Comparison of ENCODE assay signal across 23 cellular contexts in genomic region chr17:67026341-67026740, GRCh38. TPM values are rescaled to one million over a fixed set of nuclear protein-coding genes. Genes with fewer than 3 reads are reported as not detected.
DNase-seq lines count a peak whose midpoint lies in the region; ATAC-seq, FAIRE-seq and TF ChIP-seq lines count a peak whose summit lies in the region.
"Had no signal": no experiment of that assay in that cellular context is flagged by ENCODE, and none has a peak within 500 bp of the region (broad histone marks: within the 10 kb centered on the region; RNA-seq: fewer than 3 reads in every experiment).

No MANE protein-coding gene starts in this region.

- H2BK120ac ChIP-seq in trophoblast cell (ENCODE audit: insufficient read depth, low read length, poor library complexity): no peak overlapping the region

- no peaks in the 10 kb centered on the region for H3K79me1 ChIP-seq in trophoblast cell (ENCODE audit: low read length)

- no peak overlapping the region for H3K4me3 ChIP-seq in keratinocyte (ENCODE audit: control insufficient read depth in 2 of 3, extremely low read depth in 1 of 3, insufficient read depth in 2 of 3, low read depth in 1 of 3, low read length in 3 of 3)
- H3K4me3 ChIP-seq in trophoblast cell (ENCODE audit: low read depth, low read length): peak overlapping the region; percentile 43
- H3K4me3 ChIP-seq: BLaER1 had no signal

- H3K9me3 ChIP-seq in keratinocyte (ENCODE audit: control insufficient read depth, low read depth, low read length) (no peaks in the 10 kb centered on the region), trophoblast cell (ENCODE audit: insufficient read depth, low read depth, low read length) (no peaks in the 10 kb centered on the region)
- H3K9me3 ChIP-seq: BLaER1, SK-N-SH had no signal

- no peak overlapping the region for H2AK5ac ChIP-seq in trophoblast cell (ENCODE audit: low read length)

- no peak overlapping the region for H2BK12ac ChIP-seq in trophoblast cell (ENCODE audit: low read length)

- H3K14ac ChIP-seq in trophoblast cell (ENCODE audit: low read length): no peak overlapping the region

- H3K36me3 ChIP-seq in keratinocyte (ENCODE audit: control insufficient read depth in 2 of 2, extremely low read depth in 1 of 2, insufficient read depth in 2 of 2, low read length in 2 of 2) (no peaks in the 10 kb centered on the region), trophoblast cell (ENCODE audit: control insufficient read depth in 1 of 2, insufficient read depth in 2 of 2, low read length in 2 of 2) (peaks cover 23 to 34% of the 10 kb centered on the region in 2 experiments)

- H3K4me1 ChIP-seq in keratinocyte (ENCODE audit: control insufficient read depth, extremely low read depth, insufficient read depth, low read length) (no peaks in the 10 kb centered on the region), trophoblast cell (ENCODE audit: control insufficient read depth in 1 of 2, insufficient read depth in 2 of 2, low read length in 2 of 2) (peaks cover 0 to 4% of the 10 kb centered on the region in 2 experiments)
- H3K4me1 ChIP-seq: BLaER1 had no signal

- H3K27me3 ChIP-seq in keratinocyte (ENCODE audit: control insufficient read depth, extremely low read depth, insufficient read depth, low read length): peaks cover 6% of the 10 kb centered on the region
- no peaks in the 10 kb centered on the region for H3K27me3 ChIP-seq in trophoblast cell (ENCODE audit: insufficient read depth, low read length)
- H3K27me3 ChIP-seq: BLaER1 had no signal

- FAIRE-seq in keratinocyte (lab: Jason Lieb, UNC): peak; percentile 32
- FAIRE-seq: A204.1 had no signal

- CTCF ChIA-PET in GM10248 (lab: Yijun Ruan, JAX): no interaction called here

- TF ChIP-seq CTCF in keratinocyte (optimal IDR thresholded peaks at IDR 0.05 in 1 of 3, IDR thresholded peaks at IDR 0.05 in 1 of 3, conservative IDR thresholded peaks at IDR 0.05 in 1 of 3; ENCODE audit: extremely low read depth in 1 of 3, insufficient read depth in 2 of 3, low read length in 3 of 3): no peak
- no peak for TF ChIP-seq CTCF in GM10248 (IDR thresholded peaks at IDR 0.05; ENCODE audit: control extremely low read depth, extremely low read depth, low read depth, missing control alignments)

- H4K8ac ChIP-seq in trophoblast cell (ENCODE audit: low read depth, low read length): no peak overlapping the region

- H3K4ac ChIP-seq in trophoblast cell (ENCODE audit: low read depth, low read length): no peak overlapping the region

- no peak overlapping the region for H4K91ac ChIP-seq in trophoblast cell (ENCODE audit: low read depth, low read length)

- DNase-seq in EH (ENCODE audit: low read depth) (peak; percentile 5), SW480 (ENCODE audit: low spot score) (peak; percentile 16), keratinocyte (ENCODE audit: low read depth, low spot score) (no peak), trophoblast cell (no peak), GM10248 (ENCODE audit: extremely low spot score) (no peak), substantia nigra (lab: John Stamatoyannopoulos, UW) (no peak)
- DNase-seq: CD4-positive, alpha-beta memory T cell; DMS153; GF-D8; H7; KBM-7; NCI-H1105 treated with DMSO at 0.1 percent for 48 hours; NCI-H1694 treated with DMSO at 0.1 percent for 48 hours; NCI-H226; NCI-H524; NCI-H82; RPMI8226; SHP77 treated with DMSO at 0.1 percent for 48 hours; SK-N-SH had no signal

- ATAC-seq in HG03045 (IDR thresholded peaks at IDR 0.05; ENCODE audit: unreplicated experiment): no peak
- no peak for ATAC-seq in GM19467 (IDR thresholded peaks at IDR 0.05; ENCODE audit: unreplicated experiment)

- no peak overlapping the region for H3K27ac ChIP-seq in keratinocyte (ENCODE audit: control insufficient read depth, insufficient read depth, low read length)
- H3K27ac ChIP-seq in trophoblast cell (ENCODE audit: low read depth, low read length): no peak overlapping the region
- no peak overlapping the region for H3K27ac ChIP-seq in substantia nigra (ENCODE audit: low read depth, low read length, poor library complexity, severe bottlenecking)
- H3K27ac ChIP-seq: BLaER1 had no signal

- H3K9ac ChIP-seq in keratinocyte (ENCODE audit: control insufficient read depth, extremely low read depth, insufficient read depth, low read length): no peak overlapping the region
- peak overlapping the region; percentile 7 for H3K9ac ChIP-seq in trophoblast cell (ENCODE audit: low read length)
- H3K9ac ChIP-seq: BLaER1, SK-N-SH had no signal

- H3K4me2 ChIP-seq in keratinocyte (ENCODE audit: control insufficient read depth, extremely low read depth, insufficient read depth, low read depth, low read length) (no peak overlapping the region), trophoblast cell (ENCODE audit: low read length) (no peak overlapping the region)
- H3K4me2 ChIP-seq: BLaER1, SK-N-SH had no signal

- POLR2A ChIA-PET in GM10248 (lab: Yijun Ruan, JAX): no interaction called here

- no peak overlapping the region for H4K12ac ChIP-seq in trophoblast cell (ENCODE audit: low read depth, low read length)

- H4K20me1 ChIP-seq in keratinocyte (ENCODE audit: control insufficient read depth, extremely low read depth, insufficient read depth, low read length): no peaks in the 10 kb centered on the region
- H4K20me1 ChIP-seq: BLaER1 had no signal

- H3K9me1 ChIP-seq in keratinocyte (ENCODE audit: control insufficient read depth, extremely low read depth, insufficient read depth, low read length): no peaks in the 10 kb centered on the region

- H3K79me2 ChIP-seq in keratinocyte (ENCODE audit: control insufficient read depth, insufficient read depth, low read length): no peaks in the 10 kb centered on the region
- no peaks in the 10 kb centered on the region for H3K79me2 ChIP-seq in trophoblast cell (ENCODE audit: control insufficient read depth, insufficient read depth, low read length, poor library complexity)

- no peak overlapping the region for H3K18ac ChIP-seq in trophoblast cell (ENCODE audit: low read length)

- no peak overlapping the region for H2BK5ac ChIP-seq in trophoblast cell (ENCODE audit: low read depth, low read length, poor library complexity)

- H2AFZ ChIP-seq in keratinocyte (ENCODE audit: control insufficient read depth, low read length): no peak overlapping the region
- no peak overlapping the region for H2AFZ ChIP-seq in trophoblast cell (ENCODE audit: insufficient read depth, low read length, poor library complexity)

- peak overlapping the region; percentile 50 for H3K23ac ChIP-seq in trophoblast cell (ENCODE audit: low read length)

- dilution Hi-C loops in keratinocyte (cut with MboI; ENCODE audit: extremely low pct_ligation_motif_present, low sequenced_read_pairs): no loop called here

- WGBS in trophoblast cell (ENCODE audit: extremely low coverage, insufficient coverage, insufficient read length): 100% methylated on average over 2 of the region's 2 CpGs

RNA-seq across cellular contexts. Expression of gene CACNG1, which starts 18.0 kb away (rescaled TPM):
- polyA plus RNA-seq in keratinocyte: not detected in 3 replicates
- polyA plus RNA-seq in keratinocyte (2011; ENCODE audit: low read depth): not detected
- not detected in 2 replicates for polyA plus RNA-seq in keratinocyte (2011; cell fraction: cytosol; rRNA removed)
- polyA plus RNA-seq in keratinocyte (2011; cell fraction: nucleus; rRNA removed): not detected in 2 replicates
- not detected in 2 replicates for polyA plus RNA-seq in keratinocyte (2012; ENCODE audit: low replicate concordance)
- not detected in 3 replicates for polyA minus RNA-seq in keratinocyte
- not detected for polyA minus RNA-seq in keratinocyte (2011; cell fraction: cytosol; rRNA and poly(A)+ RNA removed)
- not detected in 2 replicates for polyA minus RNA-seq in keratinocyte (2011; cell fraction: nucleus; rRNA and poly(A)+ RNA removed)
- 0.25 and 0.36 TPM in 2 replicates for polyA plus RNA-seq in trophoblast cell (2013)
- polyA plus RNA-seq: CD4-positive, alpha-beta memory T cell; SK-N-SH had no signal

Comparison
In these comparisons a context has a peak if more than half of its experiments do, and no peak if none do; other contexts are left out.
1. DNase-seq: peak in EH (single experiment) and SW480 (single experiment); none in keratinocyte (single experiment), trophoblast cell (0 of 2), GM10248 (single experiment) and substantia nigra (0 of 49).